ENCODE assay signal across 8 cellular contexts in the genomic region with DNA sequence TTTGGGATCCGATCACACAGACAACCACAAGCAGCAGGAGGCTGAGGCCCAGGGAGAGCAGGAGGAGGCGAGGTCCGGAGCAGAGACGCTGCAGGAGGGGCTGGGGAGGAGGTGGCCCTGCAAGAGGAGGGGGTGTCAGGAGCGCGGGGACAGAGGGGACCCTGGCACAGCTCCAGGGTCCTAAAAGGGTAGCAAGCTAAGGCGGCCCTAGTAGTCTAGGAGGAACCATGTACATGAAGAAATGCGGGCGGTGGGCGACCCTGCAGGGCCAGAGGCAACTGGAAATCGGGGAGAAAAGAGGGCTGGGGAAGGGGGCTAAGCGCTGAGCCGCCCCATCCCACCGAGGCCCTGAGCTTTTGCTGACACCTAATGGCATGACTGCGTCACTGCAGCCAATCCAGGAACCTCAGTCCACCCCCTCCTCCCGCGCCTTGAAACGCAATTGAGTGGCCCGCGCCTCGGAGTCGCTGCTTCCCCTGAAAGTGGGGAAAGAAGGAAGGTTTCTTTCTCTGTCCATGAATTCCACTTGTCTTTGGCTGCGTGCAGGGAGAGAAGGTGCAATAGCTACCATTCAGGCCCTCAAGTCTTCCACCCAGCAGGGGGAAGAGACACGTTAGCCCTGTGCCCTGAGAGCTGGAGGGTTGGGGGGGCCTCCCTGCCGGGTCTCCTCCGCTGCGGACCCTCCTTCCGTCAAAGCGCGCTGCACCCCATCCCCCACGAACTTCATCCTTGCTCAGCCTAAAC. TPM values are rescaled to one million over a fixed set of nuclear protein-coding genes. Genes with fewer than 3 reads are reported as not detected.
DNase-seq lines count a peak whose midpoint lies in the region; ATAC-seq, FAIRE-seq and TF ChIP-seq lines count a peak whose summit lies in the region.

No MANE protein-coding gene starts in this region.

- no peak for TF ChIP-seq POLR2A in H54 (IDR thresholded peaks at IDR 0.05; ENCODE audit: low read depth, low read length)

- peak overlapping the region; percentile 95 for H3K27ac Mint-ChIP-seq in endothelial cell (ENCODE audit: unreplicated experiment)

- DNase-seq in AG08396 (ENCODE audit: low spot score) (peak; percentile 91), H54 (ENCODE audit: insufficient read length, low spot score) (peak; percentile 81), NCI-H82 treated with DMSO at 0.1 percent for 48 hours (lab: John Stamatoyannopoulos, UW; ENCODE audit: unreplicated experiment) (peak; percentile 37), endothelial cell (ENCODE audit: low spot score) (peak; percentile 83), midbrain (lab: John Stamatoyannopoulos, UW) (peak; percentile 54)
- peak; percentile 19 for DNase-seq in activated CD8-positive, alpha-beta memory T cell treated with anti-CD3 and anti-CD28 coated beads, Interleukin-2, amount 50 U/mL, for 24 hours (ENCODE audit: extremely low read depth)
- DNase-seq in stimulated activated CD8-positive, alpha-beta memory T cell treated with anti-CD3 and anti-CD28 coated beads, Interleukin-15, amount 100 ng/mL, for 1 hour (ENCODE audit: low read depth), result peak; percentile 43

- no peaks in the 10 kb centered on the region for H3K36me3 Mint-ChIP-seq in endothelial cell (ENCODE audit: low read depth, unreplicated experiment)

- H3K4me3 Mint-ChIP-seq in endothelial cell (ENCODE audit: unreplicated experiment), result no peak overlapping the region

- peaks cover 4% of the 10 kb centered on the region for H3K27me3 Mint-ChIP-seq in endothelial cell (ENCODE audit: unreplicated experiment)

- peak; percentile 68 for TF ChIP-seq CTCF in endothelial cell (IDR thresholded peaks at IDR 0.05; ENCODE audit: unreplicated experiment)

- no peak for ATAC-seq in HG03097 (IDR thresholded peaks at IDR 0.05; ENCODE audit: low FRiP score, unreplicated experiment)

- H3K9me3 Mint-ChIP-seq in endothelial cell (ENCODE audit: unreplicated experiment), result no peaks in the 10 kb centered on the region

- H3K4me1 Mint-ChIP-seq in endothelial cell (ENCODE audit: unreplicated experiment), result peaks cover 9% of the 10 kb centered on the region

- no peak for FAIRE-seq in H54 (lab: Jason Lieb, UNC)

RNA-seq across cellular contexts. Expression of gene ASGR1, which starts 1.8 kb away (rescaled TPM):
- total RNA-seq in endothelial cell (ENCODE audit: unreplicated experiment), result 23.9 TPM

RNA-seq across cellular contexts. Expression of gene DLG4, which starts 42.3 kb away (rescaled TPM):
- 44.3 TPM for total RNA-seq in endothelial cell (ENCODE audit: unreplicated experiment)

RNA-seq across cellular contexts. Expression of gene ACADVL, which starts 42.4 kb away (rescaled TPM):
- total RNA-seq in endothelial cell (ENCODE audit: unreplicated experiment), result 281 TPM

RNA-seq across cellular contexts. Expression of gene DVL2, which starts 56.9 kb away (rescaled TPM):
- total RNA-seq in endothelial cell (ENCODE audit: unreplicated experiment), result 58.2 TPM

Comparison
In these comparisons a context has a peak if more than half of its experiments do, and no peak if none do; other contexts are left out.
1. DNase-seq: peak in every context shown above with its lines; median percentile 91 in AG08396; 83 in endothelial cell; 81 in H54; 54 in midbrain; 43 in stimulated activated CD8-positive, alpha-beta memory T cell treated with anti-CD3 and anti-CD28 coated beads, Interleukin-15, amount 100 ng/mL, for 1 hour; 37 in NCI-H82 treated with DMSO at 0.1 percent for 48 hours; 19 in activated CD8-positive, alpha-beta memory T cell treated with anti-CD3 and anti-CD28 coated beads, Interleukin-2, amount 50 U/mL, for 24 hours.